In the genomic region with DNA sequence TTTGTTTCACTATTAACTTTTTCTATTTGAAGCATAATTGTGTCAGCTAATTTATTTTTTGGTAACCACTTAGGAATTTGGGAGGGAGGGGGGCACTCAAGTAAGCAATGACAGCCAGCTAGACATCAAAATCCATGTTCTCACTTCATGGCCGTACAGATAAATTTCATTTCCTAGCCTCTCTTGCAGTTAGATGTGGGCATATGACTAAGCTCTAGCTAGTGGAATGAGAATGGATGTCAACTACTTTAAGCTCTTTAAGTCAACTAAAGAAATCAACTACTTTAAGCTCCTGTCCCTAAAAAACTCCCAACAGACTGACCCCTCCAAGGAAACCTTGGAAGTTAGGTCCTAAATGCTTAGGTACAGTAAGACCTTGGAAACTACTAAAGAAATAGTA, we compare ENCODE assay signal across 12 cellular contexts.
DNase-seq lines count a peak whose midpoint lies in the region; ATAC-seq lines count a peak whose summit lies in the region.
"Had no signal": no experiment of that assay in that cellular context is flagged by ENCODE, and none has a peak within 500 bp of the region (broad histone marks: within the 10 kb centered on the region; RNA-seq: fewer than 3 reads in every experiment).

No MANE protein-coding gene starts in this region.

- peaks cover 57% of the 10 kb centered on the region for H3K4me1 Mint-ChIP-seq in stimulated activated naive CD8-positive, alpha-beta T cell treated with anti-CD3 and anti-CD28 coated beads, Interleukin-15, Interleukin-2, amounts not matched to agents 100 ng/mL and 50 ng/mL, for 24 hours (ENCODE audit: low read depth)
- peaks cover 16% of the 10 kb centered on the region for H3K4me1 Mint-ChIP-seq in stimulated activated naive CD8-positive, alpha-beta T cell treated with anti-CD3 and anti-CD28 coated beads, Interleukin-15, amount 100 ng/mL, for 72 hours
- peaks cover 58% of the 10 kb centered on the region for H3K4me1 Mint-ChIP-seq in dendritic cell treated with granulocyte-macrophage colony-stimulating factor and Interleukin-4, amounts not matched to agents 40 ng/mL and 50 ng/mL, for 4 days (ENCODE audit: low read depth)

- no peak overlapping the region for H3K4me3 ChIP-seq in thymus (ENCODE audit: low read length)
- H3K4me3 ChIP-seq: GM12878, HAP-1 had no signal

- H3K9me3 ChIP-seq in thymus (ENCODE audit: control insufficient read depth), result no peaks in the 10 kb centered on the region
- H3K9me3 ChIP-seq: HAP-1 had no signal

- peaks cover 9% of the 10 kb centered on the region for H3K4me1 ChIP-seq in thymus (ENCODE audit: control insufficient read depth, insufficient read depth, low read length)

- H3K36me3 ChIP-seq in thymus (ENCODE audit: control insufficient read depth, insufficient read depth), result no peaks in the 10 kb centered on the region
- H3K36me3 ChIP-seq: WERI-Rb-1 had no signal

- H3K9me3 Mint-ChIP-seq in stimulated activated naive CD8-positive, alpha-beta T cell treated with anti-CD3 and anti-CD28 coated beads, Interleukin-15, Interleukin-2, amounts not matched to agents 100 ng/mL and 50 ng/mL, for 24 hours, result no peaks in the 10 kb centered on the region
- no peaks in the 10 kb centered on the region for H3K9me3 Mint-ChIP-seq in stimulated activated naive CD8-positive, alpha-beta T cell treated with anti-CD3 and anti-CD28 coated beads, Interleukin-15, amount 100 ng/mL, for 72 hours
- no peaks in the 10 kb centered on the region for H3K9me3 Mint-ChIP-seq in dendritic cell treated with granulocyte-macrophage colony-stimulating factor and Interleukin-4, amounts not matched to agents 40 ng/mL and 50 ng/mL, for 4 days

- H3K27ac ChIP-seq in thymus (ENCODE audit: low read depth), result peak overlapping the region; percentile 43
- H3K27ac ChIP-seq: WERI-Rb-1 had no signal

- H3K36me3 Mint-ChIP-seq in stimulated activated naive CD8-positive, alpha-beta T cell treated with anti-CD3 and anti-CD28 coated beads, Interleukin-15, Interleukin-2, amounts not matched to agents 100 ng/mL and 50 ng/mL, for 24 hours (ENCODE audit: low read depth), result peaks cover 20% of the 10 kb centered on the region
- peaks cover 33% of the 10 kb centered on the region for H3K36me3 Mint-ChIP-seq in dendritic cell treated with granulocyte-macrophage colony-stimulating factor and Interleukin-4, amounts not matched to agents 40 ng/mL and 50 ng/mL, for 4 days (ENCODE audit: low read depth)

- no peak overlapping the region for H3K4me3 Mint-ChIP-seq in stimulated activated naive CD8-positive, alpha-beta T cell treated with anti-CD3 and anti-CD28 coated beads, Interleukin-15, Interleukin-2, amounts not matched to agents 100 ng/mL and 50 ng/mL, for 24 hours
- no peak overlapping the region for H3K4me3 Mint-ChIP-seq in stimulated activated naive CD8-positive, alpha-beta T cell treated with anti-CD3 and anti-CD28 coated beads, Interleukin-15, amount 100 ng/mL, for 72 hours
- no peak overlapping the region for H3K4me3 Mint-ChIP-seq in dendritic cell treated with granulocyte-macrophage colony-stimulating factor and Interleukin-4, amounts not matched to agents 40 ng/mL and 50 ng/mL, for 4 days

- 81% methylated on average over 1 of the region's 1 CpG for WGBS in thymus

- no peaks in the 10 kb centered on the region for H3K27me3 ChIP-seq in thymus (ENCODE audit: control insufficient read depth, insufficient read depth)

- H3K27ac Mint-ChIP-seq in stimulated activated naive CD8-positive, alpha-beta T cell treated with anti-CD3 and anti-CD28 coated beads, Interleukin-15, Interleukin-2, amounts not matched to agents 100 ng/mL and 50 ng/mL, for 24 hours, result peak overlapping the region; percentile 26
- H3K27ac Mint-ChIP-seq in stimulated activated naive CD8-positive, alpha-beta T cell treated with anti-CD3 and anti-CD28 coated beads, Interleukin-15, amount 100 ng/mL, for 72 hours, result no peak overlapping the region
- H3K27ac Mint-ChIP-seq in dendritic cell treated with granulocyte-macrophage colony-stimulating factor and Interleukin-4, amounts not matched to agents 40 ng/mL and 50 ng/mL, for 4 days, result peak overlapping the region; percentile 78

- no peaks in the 10 kb centered on the region for H3K27me3 Mint-ChIP-seq in stimulated activated naive CD8-positive, alpha-beta T cell treated with anti-CD3 and anti-CD28 coated beads, Interleukin-15, Interleukin-2, amounts not matched to agents 100 ng/mL and 50 ng/mL, for 24 hours
- no peaks in the 10 kb centered on the region for H3K27me3 Mint-ChIP-seq in stimulated activated naive CD8-positive, alpha-beta T cell treated with anti-CD3 and anti-CD28 coated beads, Interleukin-15, amount 100 ng/mL, for 72 hours
- no peaks in the 10 kb centered on the region for H3K27me3 Mint-ChIP-seq in dendritic cell treated with granulocyte-macrophage colony-stimulating factor and Interleukin-4, amounts not matched to agents 40 ng/mL and 50 ng/mL, for 4 days

- intact Hi-C loops in dendritic cell treated with granulocyte-macrophage colony-stimulating factor and Interleukin-4, amounts not matched to agents 40 ng/mL and 50 ng/mL, for 4 days (cut with micrococcal nuclease), result no loop called here

- DNase-seq in stimulated activated naive CD8-positive, alpha-beta T cell treated with anti-CD3 and anti-CD28 coated beads, Interleukin-15, amount 100 ng/mL, for 72 hours, result no peak
- peak; percentile 17 for DNase-seq in MV-4-11 (lab: John Stamatoyannopoulos, UW)
- DNase-seq in DMS153 (lab: John Stamatoyannopoulos, UW), result no peak
- DNase-seq in activated CD4-positive, CD25-positive, alpha-beta regulatory T cell (lab: John Stamatoyannopoulos, UW), result no peak
- DNase-seq in nucleus accumbens (lab: John Stamatoyannopoulos, UW), result no peak
- DNase-seq: head of caudate nucleus, WERI-Rb-1 had no signal

- no peak for ATAC-seq in stimulated activated naive CD8-positive, alpha-beta T cell treated with anti-CD3 and anti-CD28 coated beads, Interleukin-15, amount 100 ng/mL, for 72 hours

Comparison
In these comparisons a context has a peak if more than half of its experiments do, and no peak if none do; other contexts are left out.
1. H3K27ac Mint-ChIP-seq: peak in stimulated activated naive CD8-positive, alpha-beta T cell treated with anti-CD3 and anti-CD28 coated beads, Interleukin-15, Interleukin-2, amounts not matched to agents 100 ng/mL and 50 ng/mL, for 24 hours (single experiment) and dendritic cell treated with granulocyte-macrophage colony-stimulating factor and Interleukin-4, amounts not matched to agents 40 ng/mL and 50 ng/mL, for 4 days (single experiment); none in stimulated activated naive CD8-positive, alpha-beta T cell treated with anti-CD3 and anti-CD28 coated beads, Interleukin-15, amount 100 ng/mL, for 72 hours (0 of 2).